In the genomic region with DNA sequence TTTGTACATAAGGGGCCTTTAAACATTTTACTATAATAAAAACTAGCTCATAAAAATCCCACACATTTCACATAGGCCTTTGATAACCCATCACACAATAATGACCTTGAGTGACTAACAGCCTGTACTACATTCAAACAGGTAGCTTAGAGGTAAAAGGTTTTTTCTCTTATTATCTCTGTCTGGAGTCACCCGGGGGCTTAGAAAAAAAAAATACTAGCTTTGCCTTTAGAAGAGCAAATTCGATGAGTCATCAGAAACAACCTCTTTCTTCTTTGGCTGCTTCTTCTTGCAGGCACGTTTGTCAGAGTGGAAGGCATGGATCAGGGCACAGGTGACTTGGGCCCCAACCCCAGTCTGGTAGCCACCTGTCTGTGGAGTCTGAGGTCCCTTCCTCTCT, we compare ENCODE assay signal across 16 cellular contexts. TPM values are rescaled to one million over a fixed set of nuclear protein-coding genes. Genes with fewer than 3 reads are reported as not detected.
DNase-seq lines count a peak whose midpoint lies in the region; ATAC-seq and TF ChIP-seq lines count a peak whose summit lies in the region.
"Had no signal": no experiment of that assay in that cellular context is flagged by ENCODE, and none has a peak within 500 bp of the region (broad histone marks: within the 10 kb centered on the region; RNA-seq: fewer than 3 reads in every experiment).

No MANE protein-coding gene starts in this region.

- no peaks in the 10 kb centered on the region for H3K9me3 Mint-ChIP-seq in activated CD4-positive, alpha-beta T cell treated with anti-CD3 and anti-CD28 coated beads for 36 hours (ENCODE audit: low read depth)
- no peaks in the 10 kb centered on the region for H3K9me3 Mint-ChIP-seq in activated CD4-positive, alpha-beta T cell treated with anti-CD3 and anti-CD28 coated beads, Interleukin-2, amount 10 ng/mL, durations not matched to agents 7 days and 5 days
- H3K9me3 Mint-ChIP-seq in CD8-positive, alpha-beta T cell, result no peaks in the 10 kb centered on the region
- no peaks in the 10 kb centered on the region for H3K9me3 Mint-ChIP-seq in endothelial cell (ENCODE audit: unreplicated experiment)
- H3K9me3 Mint-ChIP-seq in activated T-helper 2 cell treated with anti-CD3 and anti-CD28 coated beads, Interferon-gamma antibody, Interleukin-2, Interleukin-4, amounts not matched to agents 10 μg/mL and 5 μg/mL and 100 μg/mL, durations not matched to agents 14 hours and 24 hours and 36 hours, result no peaks in the 10 kb centered on the region
- no peaks in the 10 kb centered on the region for H3K9me3 Mint-ChIP-seq in CD8-positive, alpha-beta memory T cell
- H3K9me3 Mint-ChIP-seq: CD14-positive monocyte had no signal

- no peak overlapping the region for H3K4me3 ChIP-seq in CD8-positive, alpha-beta T cell (ENCODE audit: low read depth, low read length)
- no peak overlapping the region for H3K4me3 ChIP-seq in CD8-positive, alpha-beta memory T cell (ENCODE audit: low read length)
- H3K4me3 ChIP-seq: gastroesophageal sphincter had no signal

- H3K4me1 Mint-ChIP-seq in activated CD4-positive, alpha-beta T cell treated with anti-CD3 and anti-CD28 coated beads for 36 hours, result peaks cover 14% of the 10 kb centered on the region
- peaks cover 14% of the 10 kb centered on the region for H3K4me1 Mint-ChIP-seq in activated CD4-positive, alpha-beta T cell treated with anti-CD3 and anti-CD28 coated beads, Interleukin-2, amount 10 ng/mL, durations not matched to agents 7 days and 5 days
- peaks cover 20% of the 10 kb centered on the region for H3K4me1 Mint-ChIP-seq in CD8-positive, alpha-beta T cell (ENCODE audit: low read depth)
- H3K4me1 Mint-ChIP-seq in endothelial cell (ENCODE audit: unreplicated experiment), result peaks cover 52% of the 10 kb centered on the region
- H3K4me1 Mint-ChIP-seq in activated T-helper 2 cell treated with anti-CD3 and anti-CD28 coated beads, Interferon-gamma antibody, Interleukin-2, Interleukin-4, amounts not matched to agents 10 μg/mL and 5 μg/mL and 100 μg/mL, durations not matched to agents 14 hours and 24 hours and 36 hours (ENCODE audit: low read depth), result peaks cover 17% of the 10 kb centered on the region
- peaks cover 19 to 20% (median 19%) of the 10 kb centered on the region in 3 donors for H3K4me1 Mint-ChIP-seq in CD8-positive, alpha-beta memory T cell

- H3K27me3 Mint-ChIP-seq in activated CD4-positive, alpha-beta T cell treated with anti-CD3 and anti-CD28 coated beads for 36 hours, result no peaks in the 10 kb centered on the region
- no peaks in the 10 kb centered on the region for H3K27me3 Mint-ChIP-seq in activated CD4-positive, alpha-beta T cell treated with anti-CD3 and anti-CD28 coated beads, Interleukin-2, amount 10 ng/mL, durations not matched to agents 7 days and 5 days
- no peaks in the 10 kb centered on the region for H3K27me3 Mint-ChIP-seq in CD8-positive, alpha-beta T cell (ENCODE audit: low read depth)
- H3K27me3 Mint-ChIP-seq in endothelial cell (ENCODE audit: unreplicated experiment), result peaks cover 2% of the 10 kb centered on the region
- peaks cover 3% of the 10 kb centered on the region for H3K27me3 Mint-ChIP-seq in activated T-helper 2 cell treated with anti-CD3 and anti-CD28 coated beads, Interferon-gamma antibody, Interleukin-2, Interleukin-4, amounts not matched to agents 10 μg/mL and 5 μg/mL and 100 μg/mL, durations not matched to agents 14 hours and 24 hours and 36 hours (ENCODE audit: low read depth)
- no peaks in the 10 kb centered on the region for H3K27me3 Mint-ChIP-seq in CD8-positive, alpha-beta memory T cell

- peak; percentile 29 for DNase-seq in activated CD4-positive, alpha-beta T cell treated with anti-CD3 and anti-CD28 coated beads for 36 hours
- no peak for DNase-seq in activated CD4-positive, alpha-beta T cell treated with anti-CD3 and anti-CD28 coated beads, Interleukin-2, amount 10 ng/mL, durations not matched to agents 7 days and 5 days
- no peak for DNase-seq in CD8-positive, alpha-beta T cell
- peak; percentile 19 for DNase-seq in NOMO-1 treated with DMSO at 0.1 percent for 48 hours (lab: John Stamatoyannopoulos, UW; ENCODE audit: unreplicated experiment)
- no peak for DNase-seq in endothelial cell (ENCODE audit: low spot score)
- DNase-seq in activated T-helper 2 cell treated with anti-CD3 and anti-CD28 coated beads, Interferon-gamma antibody, Interleukin-2, Interleukin-4, amounts not matched to agents 10 μg/mL and 5 μg/mL and 100 μg/mL, durations not matched to agents 14 hours and 24 hours and 36 hours (ENCODE audit: low spot score), result no peak
- DNase-seq in CD8-positive, alpha-beta memory T cell, result no peak
- DNase-seq in anterior cingulate cortex (lab: John Stamatoyannopoulos, UW), result no peak
- DNase-seq: activated CD4-positive, CD25-positive, alpha-beta regulatory T cell; islet precursor cell; mesendoderm; NCI-H187; NCI-H446 had no signal

- no peaks in the 10 kb centered on the region for H3K27me3 ChIP-seq in CD8-positive, alpha-beta T cell (ENCODE audit: insufficient read depth, low read length)
- H3K27me3 ChIP-seq in CD8-positive, alpha-beta memory T cell (ENCODE audit: insufficient read depth, low read length, poor library complexity, severe bottlenecking), result no peaks in the 10 kb centered on the region
- H3K27me3 ChIP-seq: gastroesophageal sphincter had no signal

- intact Hi-C loops in activated CD4-positive, alpha-beta T cell treated with anti-CD3 and anti-CD28 coated beads for 36 hours (cut with DNase I, micrococcal nuclease), result no loop called here
- intact Hi-C loops in CD8-positive, alpha-beta T cell (cut with DNase I, micrococcal nuclease), result no loop called here
- intact Hi-C loops in activated T-helper 2 cell treated with anti-CD3 and anti-CD28 coated beads, Interferon-gamma antibody, Interleukin-2, Interleukin-4, amounts not matched to agents 10 μg/mL and 5 μg/mL and 100 μg/mL, durations not matched to agents 14 hours and 24 hours and 36 hours (cut with micrococcal nuclease), result no loop called here

- CTCF ChIA-PET in activated CD4-positive, alpha-beta T cell treated with anti-CD3 and anti-CD28 coated beads for 36 hours (lab: Charles Lee), result interaction anchor here (0.6 to 3.4 kb wide), 9 partner anchors 9 to 331 kb away, joined by 3 to 10 read pairs (median 4); no protein-coding TSS in a partner anchor
- CTCF ChIA-PET in activated CD4-positive, alpha-beta T cell treated with anti-CD3 and anti-CD28 coated beads, Interleukin-2, amount 10 ng/mL, durations not matched to agents 7 days and 5 days (lab: Charles Lee), result interaction anchor here (1.2 kb wide), 1 partner anchor 9 kb away, joined by 4 read pairs; no protein-coding TSS in a partner anchor
- CTCF ChIA-PET in CD8-positive, alpha-beta T cell (lab: Charles Lee), result interaction anchor here (0.7 to 2.1 kb wide), 2 partner anchors 9 to 956 kb away, joined by 3 to 8 read pairs; no protein-coding TSS in a partner anchor
- CTCF ChIA-PET in CD8-positive, alpha-beta memory T cell (lab: Charles Lee), result interaction anchor here (1.2 to 2.8 kb wide), 2 partner anchors 18 to 55 kb away, joined by 4 to 8 read pairs; a partner anchor contains a TSS

- no peak overlapping the region for H3K4me3 Mint-ChIP-seq in activated CD4-positive, alpha-beta T cell treated with anti-CD3 and anti-CD28 coated beads for 36 hours
- H3K4me3 Mint-ChIP-seq in activated CD4-positive, alpha-beta T cell treated with anti-CD3 and anti-CD28 coated beads, Interleukin-2, amount 10 ng/mL, durations not matched to agents 7 days and 5 days, result no peak overlapping the region
- H3K4me3 Mint-ChIP-seq in CD8-positive, alpha-beta T cell, result no peak overlapping the region
- no peak overlapping the region for H3K4me3 Mint-ChIP-seq in endothelial cell (ENCODE audit: unreplicated experiment)
- H3K4me3 Mint-ChIP-seq in activated T-helper 2 cell treated with anti-CD3 and anti-CD28 coated beads, Interferon-gamma antibody, Interleukin-2, Interleukin-4, amounts not matched to agents 10 μg/mL and 5 μg/mL and 100 μg/mL, durations not matched to agents 14 hours and 24 hours and 36 hours (ENCODE audit: low read depth), result no peak overlapping the region
- H3K4me3 Mint-ChIP-seq in CD8-positive, alpha-beta memory T cell, result no peak overlapping the region

- H3K27ac ChIP-seq in CD8-positive, alpha-beta T cell (ENCODE audit: low read depth, low read length), result no peak overlapping the region
- no peak overlapping the region for H3K27ac ChIP-seq in CD8-positive, alpha-beta memory T cell (ENCODE audit: low read depth, low read length)
- H3K27ac ChIP-seq: gastroesophageal sphincter had no signal

- ATAC-seq in activated CD4-positive, alpha-beta T cell treated with anti-CD3 and anti-CD28 coated beads for 36 hours, result peak; percentile 69
- peak; percentile 31 for ATAC-seq in CD8-positive, alpha-beta T cell
- ATAC-seq: Panc1 had no signal

- no peak overlapping the region for H3K27ac Mint-ChIP-seq in activated CD4-positive, alpha-beta T cell treated with anti-CD3 and anti-CD28 coated beads for 36 hours
- H3K27ac Mint-ChIP-seq in activated CD4-positive, alpha-beta T cell treated with anti-CD3 and anti-CD28 coated beads, Interleukin-2, amount 10 ng/mL, durations not matched to agents 7 days and 5 days, result no peak overlapping the region
- H3K27ac Mint-ChIP-seq in CD8-positive, alpha-beta T cell, result no peak overlapping the region
- H3K27ac Mint-ChIP-seq in endothelial cell (ENCODE audit: unreplicated experiment), result peak overlapping the region; percentile 99
- no peak overlapping the region for H3K27ac Mint-ChIP-seq in activated T-helper 2 cell treated with anti-CD3 and anti-CD28 coated beads, Interferon-gamma antibody, Interleukin-2, Interleukin-4, amounts not matched to agents 10 μg/mL and 5 μg/mL and 100 μg/mL, durations not matched to agents 14 hours and 24 hours and 36 hours
- H3K27ac Mint-ChIP-seq in CD8-positive, alpha-beta memory T cell, result no peak overlapping the region

- TF ChIP-seq CTCF in CD8-positive, alpha-beta T cell (IDR thresholded peaks at IDR 0.05), result no peak
- no peak for TF ChIP-seq CTCF in endothelial cell (IDR thresholded peaks at IDR 0.05; ENCODE audit: unreplicated experiment)

- no peaks in the 10 kb centered on the region for H3K9me3 ChIP-seq in CD8-positive, alpha-beta T cell (ENCODE audit: low read length)
- no peaks in the 10 kb centered on the region for H3K9me3 ChIP-seq in CD8-positive, alpha-beta memory T cell (ENCODE audit: low read length)
- H3K9me3 ChIP-seq: gastroesophageal sphincter had no signal

- no peaks in the 10 kb centered on the region for H3K36me3 Mint-ChIP-seq in activated CD4-positive, alpha-beta T cell treated with anti-CD3 and anti-CD28 coated beads for 36 hours (ENCODE audit: low read depth)
- H3K36me3 Mint-ChIP-seq in activated CD4-positive, alpha-beta T cell treated with anti-CD3 and anti-CD28 coated beads, Interleukin-2, amount 10 ng/mL, durations not matched to agents 7 days and 5 days (ENCODE audit: low read depth), result peaks cover 4% of the 10 kb centered on the region
- H3K36me3 Mint-ChIP-seq in CD8-positive, alpha-beta T cell, result no peaks in the 10 kb centered on the region
- no peaks in the 10 kb centered on the region for H3K36me3 Mint-ChIP-seq in endothelial cell (ENCODE audit: low read depth, unreplicated experiment)
- no peaks in the 10 kb centered on the region for H3K36me3 Mint-ChIP-seq in activated T-helper 2 cell treated with anti-CD3 and anti-CD28 coated beads, Interferon-gamma antibody, Interleukin-2, Interleukin-4, amounts not matched to agents 10 μg/mL and 5 μg/mL and 100 μg/mL, durations not matched to agents 14 hours and 24 hours and 36 hours (ENCODE audit: low read depth)
- H3K36me3 Mint-ChIP-seq in CD8-positive, alpha-beta memory T cell, result no peaks in the 10 kb centered on the region

- no peaks in the 10 kb centered on the region for H3K36me3 ChIP-seq in CD8-positive, alpha-beta T cell (ENCODE audit: insufficient read depth, low read length)
- H3K36me3 ChIP-seq in CD8-positive, alpha-beta memory T cell (ENCODE audit: insufficient read depth, low read length), result no peaks in the 10 kb centered on the region
- H3K36me3 ChIP-seq: gastroesophageal sphincter had no signal

- H3K4me1 ChIP-seq in CD8-positive, alpha-beta T cell (ENCODE audit: insufficient read depth, low read length), result peaks cover 11% of the 10 kb centered on the region
- H3K4me1 ChIP-seq in CD8-positive, alpha-beta memory T cell (ENCODE audit: insufficient read depth, low read length), result peaks cover 10% of the 10 kb centered on the region
- H3K4me1 ChIP-seq: gastroesophageal sphincter had no signal

- POLR2A ChIA-PET in activated CD4-positive, alpha-beta T cell treated with anti-CD3 and anti-CD28 coated beads for 36 hours (lab: Charles Lee), result interaction anchor here (0.7 kb wide), 2 partner anchors 12 to 75 kb away, joined by 3 to 5 read pairs; no protein-coding TSS in a partner anchor
- POLR2A ChIA-PET in activated CD4-positive, alpha-beta T cell treated with anti-CD3 and anti-CD28 coated beads, Interleukin-2, amount 10 ng/mL, durations not matched to agents 7 days and 5 days (lab: Charles Lee), result interaction anchor here (0.6 to 0.7 kb wide), 2 partner anchors 16 to 103 kb away, joined by 4 read pairs; no protein-coding TSS in a partner anchor
- POLR2A ChIA-PET in CD8-positive, alpha-beta T cell (lab: Charles Lee), result interaction anchor here (1.2 kb wide), 1 partner anchor 12 kb away, joined by 4 read pairs; no protein-coding TSS in a partner anchor
- POLR2A ChIA-PET in CD8-positive, alpha-beta memory T cell (lab: Charles Lee), result no interaction called here

RNA-seq across cellular contexts. Expression of a gene that starts 43.4 kb away (rescaled TPM):
- 10 to 100 TPM; 21.5 to 23.2 TPM for total RNA-seq in activated CD4-positive, alpha-beta T cell treated with anti-CD3 and anti-CD28 coated beads for 36 hours
- total RNA-seq in activated CD4-positive, alpha-beta T cell treated with anti-CD3 and anti-CD28 coated beads, Interleukin-2, amount 10 ng/mL, durations not matched to agents 7 days and 5 days, result 10 to 100 TPM; 18.2 to 19.7 TPM
- 10 to 100 TPM; 12.7 to 13.1 TPM for total RNA-seq in CD8-positive, alpha-beta T cell
- 25.7 TPM for total RNA-seq in endothelial cell (ENCODE audit: unreplicated experiment)
- 34.1 and 35.1 TPM in 2 replicates for total RNA-seq in activated T-helper 2 cell treated with anti-CD3 and anti-CD28 coated beads, Interferon-gamma antibody, Interleukin-2, Interleukin-4, amounts not matched to agents 10 μg/mL and 5 μg/mL and 100 μg/mL, durations not matched to agents 14 hours and 24 hours and 36 hours
- total RNA-seq in CD8-positive, alpha-beta memory T cell, result 10 to 100 TPM; 38.4 to 39.4 TPM
- 2.8 TPM for polyA plus RNA-seq in CD8-positive, alpha-beta memory T cell

RNA-seq across cellular contexts. Expression of a gene that starts 55.1 kb away (rescaled TPM):
- total RNA-seq in activated CD4-positive, alpha-beta T cell treated with anti-CD3 and anti-CD28 coated beads for 36 hours, result 10 to 100 TPM; 46.0 to 53.9 TPM
- total RNA-seq in activated CD4-positive, alpha-beta T cell treated with anti-CD3 and anti-CD28 coated beads, Interleukin-2, amount 10 ng/mL, durations not matched to agents 7 days and 5 days, result under 1 TPM; 0.67 to 0.92 TPM
- 1 to 10 TPM; 5.6 to 6.1 TPM for total RNA-seq in CD8-positive, alpha-beta T cell
- total RNA-seq in endothelial cell (ENCODE audit: unreplicated experiment), result 1.2 TPM
- total RNA-seq in activated T-helper 2 cell treated with anti-CD3 and anti-CD28 coated beads, Interferon-gamma antibody, Interleukin-2, Interleukin-4, amounts not matched to agents 10 μg/mL and 5 μg/mL and 100 μg/mL, durations not matched to agents 14 hours and 24 hours and 36 hours, result 126 and 137 TPM in 2 replicates
- 10 to 100 TPM; 87.8 to 89.9 TPM for total RNA-seq in CD8-positive, alpha-beta memory T cell
- polyA plus RNA-seq in CD8-positive, alpha-beta memory T cell, result not detected

Comparison
In these comparisons a context has a peak if more than half of its experiments do, and no peak if none do; other contexts are left out.
1. DNase-seq: peak in activated CD4-positive, alpha-beta T cell treated with anti-CD3 and anti-CD28 coated beads for 36 hours (single experiment) and NOMO-1 treated with DMSO at 0.1 percent for 48 hours (single experiment); none in activated CD4-positive, alpha-beta T cell treated with anti-CD3 and anti-CD28 coated beads, Interleukin-2, amount 10 ng/mL, durations not matched to agents 7 days and 5 days (single experiment), CD8-positive, alpha-beta T cell (0 of 7), endothelial cell (single experiment), activated T-helper 2 cell treated with anti-CD3 and anti-CD28 coated beads, Interferon-gamma antibody, Interleukin-2, Interleukin-4, amounts not matched to agents 10 μg/mL and 5 μg/mL and 100 μg/mL, durations not matched to agents 14 hours and 24 hours and 36 hours (single experiment), CD8-positive, alpha-beta memory T cell (0 of 5) and anterior cingulate cortex (0 of 58).
2. RNA of a gene that starts 55.1 kb away (total RNA-seq): 126 to 137 TPM in activated T-helper 2 cell treated with anti-CD3 and anti-CD28 coated beads, Interferon-gamma antibody, Interleukin-2, Interleukin-4, amounts not matched to agents 10 μg/mL and 5 μg/mL and 100 μg/mL, durations not matched to agents 14 hours and 24 hours and 36 hours, 87.8 to 89.9 TPM in CD8-positive, alpha-beta memory T cell and 46.0 to 53.9 TPM in activated CD4-positive, alpha-beta T cell treated with anti-CD3 and anti-CD28 coated beads for 36 hours; 5.6 to 6.1 TPM in CD8-positive, alpha-beta T cell, 1.2 TPM in endothelial cell (single experiment) and 0.67 to 0.92 TPM in activated CD4-positive, alpha-beta T cell treated with anti-CD3 and anti-CD28 coated beads, Interleukin-2, amount 10 ng/mL, durations not matched to agents 7 days and 5 days; every median in the first group is over 4 times any median in the second.